ENCODE assay signal across 6 cellular contexts in genomic region chr14:105772710-105773250, GRCh38.
DNase-seq lines count a peak whose midpoint lies in the region; ATAC-seq and TF ChIP-seq lines count a peak whose summit lies in the region.
"Not testable (repeated sequence)": the region's sequence is repeated elsewhere in the genome, so short reads cannot be mapped to it uniquely, and the experiment has no call there.

No MANE protein-coding gene starts in this region.

- not testable (repeated sequence) for H3K27me3 Mint-ChIP-seq in IgD-negative memory B cell; memory B cell; stimulated activated memory B cell treated with anti-CD40 and anti-IgM and Interleukin-4, amounts not matched to agents 10 μg/mL and 1 μg/mL and 100 μg/mL, for 72 hours

- H3K9me3 ChIP-seq in DOHH2 (ENCODE audit: control insufficient read depth, insufficient read depth, low read length); OCI-LY3 (ENCODE audit: insufficient read depth, low read length); esophagus muscularis mucosa: not testable (repeated sequence)

- H3F3A ChIP-seq in DOHH2 (ENCODE audit: control insufficient read depth, insufficient read depth): not testable (repeated sequence)

- ATAC-seq in memory B cell (ENCODE audit: low read depth); stimulated activated memory B cell treated with anti-CD40 and anti-IgM and Interleukin-4, amounts not matched to agents 10 μg/mL and 1 μg/mL and 100 μg/mL, for 72 hours: not testable (repeated sequence)

- H3K4me3 ChIP-seq in DOHH2 (ENCODE audit: low read length); esophagus muscularis mucosa: not testable (repeated sequence)
- H3K4me3 ChIP-seq in OCI-LY3 (ENCODE audit: low read length): peak overlapping the region; percentile 74; the same call in 1 of the 2 replicates

- intact Hi-C loops in esophagus muscularis mucosa (cut with DNase I): not testable (repeated sequence)

- not testable (repeated sequence) for H3K4me2 ChIP-seq in DOHH2 (ENCODE audit: low read length)
- peak overlapping the region; percentile 39; the same call in 1 of the 2 replicates for H3K4me2 ChIP-seq in OCI-LY3 (ENCODE audit: low read length)

- H3K4me1 Mint-ChIP-seq in IgD-negative memory B cell: not testable (repeated sequence)
- peaks cover 34% of the 10 kb centered on the region for H3K4me1 Mint-ChIP-seq in memory B cell
- peaks cover 47% of the 10 kb centered on the region for H3K4me1 Mint-ChIP-seq in stimulated activated memory B cell treated with anti-CD40 and anti-IgM and Interleukin-4, amounts not matched to agents 10 μg/mL and 1 μg/mL and 100 μg/mL, for 72 hours

- H3K27ac ChIP-seq in DOHH2 (ENCODE audit: low read depth, low read length): peak overlapping the region; percentile 26; the same call in 1 of the 2 replicates
- H3K27ac ChIP-seq in OCI-LY3 (ENCODE audit: low read length); esophagus muscularis mucosa (replicated peaks in 1 of 4): not testable (repeated sequence)

- H3K27ac Mint-ChIP-seq in IgD-negative memory B cell, memory B cell: not testable (repeated sequence)
- H3K27ac Mint-ChIP-seq in stimulated activated memory B cell treated with anti-CD40 and anti-IgM and Interleukin-4, amounts not matched to agents 10 μg/mL and 1 μg/mL and 100 μg/mL, for 72 hours: peak overlapping the region; percentile 99

- WGBS in esophagus muscularis mucosa: 73% methylated on average over 4 of the region's 11 CpGs

- not testable (repeated sequence) for H3K4me1 ChIP-seq in DOHH2 (ENCODE audit: control insufficient read depth, low read length); esophagus muscularis mucosa
- H3K4me1 ChIP-seq in OCI-LY3 (ENCODE audit: low read length): peaks cover 38% of the 10 kb centered on the region

- H3K36me3 Mint-ChIP-seq in IgD-negative memory B cell: not testable (repeated sequence)
- peaks cover 24% of the 10 kb centered on the region for H3K36me3 Mint-ChIP-seq in memory B cell
- H3K36me3 Mint-ChIP-seq in stimulated activated memory B cell treated with anti-CD40 and anti-IgM and Interleukin-4, amounts not matched to agents 10 μg/mL and 1 μg/mL and 100 μg/mL, for 72 hours: peaks cover 62% of the 10 kb centered on the region

- not testable (repeated sequence) for H3K9ac ChIP-seq in OCI-LY3 (ENCODE audit: low read length)

- H3K4me3 Mint-ChIP-seq in IgD-negative memory B cell: peak overlapping the region; percentile 61 to 89 (median 77)
- peak overlapping the region; percentile 96 for H3K4me3 Mint-ChIP-seq in memory B cell
- H3K4me3 Mint-ChIP-seq in stimulated activated memory B cell treated with anti-CD40 and anti-IgM and Interleukin-4, amounts not matched to agents 10 μg/mL and 1 μg/mL and 100 μg/mL, for 72 hours: peak overlapping the region; percentile 94

- DNase-seq in esophagus muscularis mucosa (ENCODE audit: extremely low spot score): peak; percentile 57
- DNase-seq in memory B cell (ENCODE audit: low spot score in 2 of 2): not testable (repeated sequence)

- H3K36me3 ChIP-seq in DOHH2 (ENCODE audit: control insufficient read depth, low read length); esophagus muscularis mucosa: not testable (repeated sequence)
- H3K36me3 ChIP-seq in OCI-LY3 (replicated peaks; ENCODE audit: low read depth, low read length): peaks cover 11% of the 10 kb centered on the region

- H4K20me1 ChIP-seq in DOHH2 (ENCODE audit: control insufficient read depth, insufficient read depth, low read depth, low read length); OCI-LY3 (ENCODE audit: insufficient read depth, low read length): not testable (repeated sequence)

- not testable (repeated sequence) for TF ChIP-seq POLR2A in esophagus muscularis mucosa (IDR thresholded peaks at IDR 0.05; ENCODE audit: low read depth)

- not testable (repeated sequence) for H3K9me2 ChIP-seq in DOHH2 (replicated peaks; ENCODE audit: control insufficient read depth, low read length)

- not testable (repeated sequence) for H3K9me3 Mint-ChIP-seq in IgD-negative memory B cell; memory B cell; stimulated activated memory B cell treated with anti-CD40 and anti-IgM and Interleukin-4, amounts not matched to agents 10 μg/mL and 1 μg/mL and 100 μg/mL, for 72 hours

- not testable (repeated sequence) for H3K27me3 ChIP-seq in DOHH2 (ENCODE audit: control insufficient read depth, low read length); OCI-LY3 (ENCODE audit: low read depth, low read length); esophagus muscularis mucosa

- H2AFZ ChIP-seq in OCI-LY3 (ENCODE audit: low read depth, low read length): not testable (repeated sequence)

- H3K79me2 ChIP-seq in DOHH2 (ENCODE audit: control insufficient read depth, low read length): not testable (repeated sequence)
- peaks cover 68% of the 10 kb centered on the region for H3K79me2 ChIP-seq in OCI-LY3 (ENCODE audit: low read length)

- TF ChIP-seq EP300 in esophagus muscularis mucosa (IDR thresholded peaks at IDR 0.05): not testable (repeated sequence)

- not testable (repeated sequence) for TF ChIP-seq CTCF in DOHH2 (IDR thresholded peaks at IDR 0.05; ENCODE audit: low read depth, low read length, poor library complexity, severe bottlenecking); OCI-LY3 (IDR thresholded peaks at IDR 0.05; ENCODE audit: low read depth, low read length); esophagus muscularis mucosa (IDR thresholded peaks at IDR 0.05)
